Comparison of ENCODE assay signal across 10 cellular contexts in the genomic region with DNA sequence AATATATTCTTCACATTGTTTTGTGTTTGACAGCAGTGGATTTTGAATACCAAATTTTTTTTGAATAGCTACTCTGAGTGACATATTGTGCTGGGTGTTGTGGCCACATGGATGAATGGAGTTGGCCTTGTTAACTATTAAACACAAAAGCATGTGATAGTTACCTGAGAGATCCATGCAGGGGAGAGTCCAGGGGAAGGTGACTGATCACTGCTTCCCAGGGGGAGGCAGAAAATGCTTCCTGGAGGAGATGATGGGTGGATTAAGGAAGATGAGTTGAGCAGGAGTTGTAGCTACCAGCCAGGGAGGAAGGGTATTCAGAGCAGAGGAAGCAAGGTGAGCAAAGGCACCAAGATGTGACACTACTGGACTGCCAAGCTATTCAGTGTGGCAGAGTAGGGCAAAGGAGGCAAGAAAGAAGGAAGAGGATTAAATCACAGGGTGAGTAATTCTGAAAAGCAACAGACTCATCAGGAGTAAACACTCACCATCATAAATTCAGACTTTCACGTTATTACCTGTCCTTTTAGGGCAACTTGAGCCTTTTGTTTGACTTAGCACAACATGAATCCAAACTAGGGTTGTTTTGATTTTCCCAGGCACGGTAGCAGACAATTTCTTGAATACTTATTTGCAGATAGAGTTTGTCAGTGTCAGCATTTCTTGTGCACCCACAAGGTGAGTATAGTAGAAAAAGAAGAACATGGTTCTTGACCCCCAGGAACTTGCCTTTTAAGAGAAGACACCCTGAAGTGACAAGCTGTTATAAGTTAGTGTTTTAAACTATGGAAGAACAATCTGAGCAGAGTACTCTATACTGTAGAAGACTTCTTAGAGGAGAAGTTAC. TPM values are rescaled to one million over a fixed set of nuclear protein-coding genes. Genes with fewer than 3 reads are reported as not detected.
A peak's percentile ranks its signal among the peaks of the same experiment; 100 is the strongest.
DNase-seq lines count a peak whose midpoint lies in the region; ATAC-seq and TF ChIP-seq lines count a peak whose summit lies in the region.
"Had no signal": no experiment of that assay in that cellular context is flagged by ENCODE, and none has a peak within 500 bp of the region (broad histone marks: within the 10 kb centered on the region; RNA-seq: fewer than 3 reads in every experiment).

No MANE protein-coding gene starts in this region.

- no peak for TF ChIP-seq CTCF in GM23338 (conservative IDR thresholded peaks at IDR 0.05; ENCODE audit: low read depth in 2 of 2)
- TF ChIP-seq CTCF in Panc1 (IDR thresholded peaks at IDR 0.05) = no peak
- no peak for TF ChIP-seq CTCF in neutrophil (IDR thresholded peaks at IDR 0.05)

- H3K27me3 ChIP-seq in GM23338 (ENCODE audit: insufficient read depth) (no peaks in the 10 kb centered on the region), Panc1 (ENCODE audit: control insufficient read depth, insufficient read depth, low read length) (no peaks in the 10 kb centered on the region), neutrophil (no peaks in the 10 kb centered on the region)
- H3K27me3 ChIP-seq: SJCRH30 had no signal

- in situ Hi-C loops in Panc1 (cut with HindIII; ENCODE audit: low pct_unique_long_range_greater_than_20kb, low sequenced_read_pairs) = no loop called here

- H3K9me2 ChIP-seq in GM23338 (ENCODE audit: insufficient read depth) = no peaks in the 10 kb centered on the region

- peaks cover 49% of the 10 kb centered on the region for H3K36me3 Mint-ChIP-seq in GM23338 (ENCODE audit: low read depth)
- peaks cover 53% of the 10 kb centered on the region for H3K36me3 Mint-ChIP-seq in dendritic cell treated with granulocyte-macrophage colony-stimulating factor and Interleukin-4, amounts not matched to agents 40 ng/mL and 50 ng/mL, for 4 days (ENCODE audit: low read depth)

- H3K4me3 Mint-ChIP-seq in GM23338 = no peak overlapping the region
- H3K4me3 Mint-ChIP-seq in dendritic cell treated with granulocyte-macrophage colony-stimulating factor and Interleukin-4, amounts not matched to agents 40 ng/mL and 50 ng/mL, for 4 days = no peak overlapping the region

- peaks cover 57% of the 10 kb centered on the region for H4K20me1 ChIP-seq in GM23338 (replicated peaks; ENCODE audit: insufficient read depth)

- H3K4me1 ChIP-seq in GM23338 (ENCODE audit: insufficient read depth) (peaks cover 37% of the 10 kb centered on the region), Panc1 (ENCODE audit: control insufficient read depth, insufficient read depth, low read length) (peaks cover 16% of the 10 kb centered on the region), neutrophil (ENCODE audit: control insufficient read depth in 1 of 2, insufficient read depth in 1 of 2, low read depth in 1 of 2, low read length in 1 of 2) (peaks cover 49 to 53% of the 10 kb centered on the region in 2 experiments)
- H3K4me1 ChIP-seq: SJCRH30 had no signal

- CTCF ChIA-PET in Panc1 (lab: Charles Lee) = interaction anchor here (1.0 kb wide), 1 partner anchor 68 kb away, joined by 3 read pairs; no protein-coding TSS in a partner anchor

- no peak overlapping the region for H3K4me3 ChIP-seq in GM23338
- H3K4me3 ChIP-seq in Panc1 (ENCODE audit: low read depth in 2 of 2, low read length in 2 of 2) = no peak overlapping the region
- peak overlapping the region; percentile 85 to 90 for H3K4me3 ChIP-seq in neutrophil (ENCODE audit: low read depth in 1 of 2, low read length in 1 of 2)
- H3K4me3 ChIP-seq: SJCRH30 had no signal

- H3K36me3 ChIP-seq in GM23338 (ENCODE audit: insufficient read depth) (peaks cover 39% of the 10 kb centered on the region), Panc1 (ENCODE audit: control insufficient read depth, insufficient read depth, low read length) (peaks cover 17% of the 10 kb centered on the region), neutrophil (peaks cover 44% of the 10 kb centered on the region)

- DNase-seq in GM23338 (ENCODE audit: low spot score) (no peak), Panc1 (ENCODE audit: low read depth, low spot score) (peak; percentile 22), HuH-7.5 (ENCODE audit: low spot score) (no peak), NCI-H1436 (lab: John Stamatoyannopoulos, UW) (no peak)
- DNase-seq: activated CD4-positive, alpha-beta T cell treated with anti-CD3 and anti-CD28 coated beads for 1 hour; NCI-H524; SJCRH30 had no signal

- BruUV-seq in Panc1 (replicated peaks; lab: Mats Ljungman, UMichigan) = no TSS peak

- peaks cover 27% of the 10 kb centered on the region for H3K4me1 Mint-ChIP-seq in GM23338
- peaks cover 49% of the 10 kb centered on the region for H3K4me1 Mint-ChIP-seq in dendritic cell treated with granulocyte-macrophage colony-stimulating factor and Interleukin-4, amounts not matched to agents 40 ng/mL and 50 ng/mL, for 4 days (ENCODE audit: low read depth)

- no peaks in the 10 kb centered on the region for H3K9me3 Mint-ChIP-seq in GM23338
- H3K9me3 Mint-ChIP-seq in dendritic cell treated with granulocyte-macrophage colony-stimulating factor and Interleukin-4, amounts not matched to agents 40 ng/mL and 50 ng/mL, for 4 days = no peaks in the 10 kb centered on the region

- H3K79me2 ChIP-seq in GM23338 (replicated peaks; ENCODE audit: insufficient read depth) = peaks cover 90% of the 10 kb centered on the region

- ATAC-seq in GM23338 (no peak), Panc1 (no peak), HG03342 (IDR thresholded peaks at IDR 0.05; ENCODE audit: unreplicated experiment) (no peak)

- no peak overlapping the region for H3K27ac ChIP-seq in GM23338 (ENCODE audit: low read depth)
- H3K27ac ChIP-seq in Panc1 (ENCODE audit: low read length) = no peak overlapping the region
- peak overlapping the region; percentile 94 for H3K27ac ChIP-seq in neutrophil
- H3K27ac ChIP-seq: SJCRH30 had no signal

- H3K27me3 Mint-ChIP-seq in GM23338 (ENCODE audit: insufficient read depth, low read depth, poor library complexity) = peaks cover 6% of the 10 kb centered on the region
- H3K27me3 Mint-ChIP-seq in dendritic cell treated with granulocyte-macrophage colony-stimulating factor and Interleukin-4, amounts not matched to agents 40 ng/mL and 50 ng/mL, for 4 days = no peaks in the 10 kb centered on the region

- no peak overlapping the region for H2AFZ ChIP-seq in GM23338

- H3K4me2 ChIP-seq in GM23338 = no peak overlapping the region; the same call in 1 of the 2 replicates

- POLR2A ChIA-PET in Panc1 (lab: Charles Lee) = no interaction called here

- no peaks in the 10 kb centered on the region for H3K9me3 ChIP-seq in Panc1 (ENCODE audit: control insufficient read depth, insufficient read depth, low read depth, low read length)
- H3K9me3 ChIP-seq in neutrophil = no peaks in the 10 kb centered on the region
- H3K9me3 ChIP-seq: SJCRH30 had no signal

- H3K27ac Mint-ChIP-seq in GM23338 = peak overlapping the region; percentile 16; the same call in 1 of the 2 replicates
- peak overlapping the region; percentile 2 for H3K27ac Mint-ChIP-seq in dendritic cell treated with granulocyte-macrophage colony-stimulating factor and Interleukin-4, amounts not matched to agents 40 ng/mL and 50 ng/mL, for 4 days

- intact Hi-C loops in Panc1 (cut with micrococcal nuclease; ENCODE audit: unreplicated experiment) = no loop called here
- intact Hi-C loops in dendritic cell treated with granulocyte-macrophage colony-stimulating factor and Interleukin-4, amounts not matched to agents 40 ng/mL and 50 ng/mL, for 4 days (cut with micrococcal nuclease) = no loop called here

- no peaks in the 10 kb centered on the region for H3F3A ChIP-seq in GM23338 (replicated peaks; ENCODE audit: low read depth)

TF ChIP-seq in GM23338, 12 proteins besides CTCF, POLR2A, EP300 and RAD21:
- no peak for TF ChIP-seq EZH2 (IDR thresholded peaks at IDR 0.05; ENCODE audit: low read depth, unreplicated experiment)
- no peak for TF ChIP-seq STAT1 (IDR thresholded peaks at IDR 0.05; ENCODE audit: unreplicated experiment)
- TF ChIP-seq, protein P1, sequence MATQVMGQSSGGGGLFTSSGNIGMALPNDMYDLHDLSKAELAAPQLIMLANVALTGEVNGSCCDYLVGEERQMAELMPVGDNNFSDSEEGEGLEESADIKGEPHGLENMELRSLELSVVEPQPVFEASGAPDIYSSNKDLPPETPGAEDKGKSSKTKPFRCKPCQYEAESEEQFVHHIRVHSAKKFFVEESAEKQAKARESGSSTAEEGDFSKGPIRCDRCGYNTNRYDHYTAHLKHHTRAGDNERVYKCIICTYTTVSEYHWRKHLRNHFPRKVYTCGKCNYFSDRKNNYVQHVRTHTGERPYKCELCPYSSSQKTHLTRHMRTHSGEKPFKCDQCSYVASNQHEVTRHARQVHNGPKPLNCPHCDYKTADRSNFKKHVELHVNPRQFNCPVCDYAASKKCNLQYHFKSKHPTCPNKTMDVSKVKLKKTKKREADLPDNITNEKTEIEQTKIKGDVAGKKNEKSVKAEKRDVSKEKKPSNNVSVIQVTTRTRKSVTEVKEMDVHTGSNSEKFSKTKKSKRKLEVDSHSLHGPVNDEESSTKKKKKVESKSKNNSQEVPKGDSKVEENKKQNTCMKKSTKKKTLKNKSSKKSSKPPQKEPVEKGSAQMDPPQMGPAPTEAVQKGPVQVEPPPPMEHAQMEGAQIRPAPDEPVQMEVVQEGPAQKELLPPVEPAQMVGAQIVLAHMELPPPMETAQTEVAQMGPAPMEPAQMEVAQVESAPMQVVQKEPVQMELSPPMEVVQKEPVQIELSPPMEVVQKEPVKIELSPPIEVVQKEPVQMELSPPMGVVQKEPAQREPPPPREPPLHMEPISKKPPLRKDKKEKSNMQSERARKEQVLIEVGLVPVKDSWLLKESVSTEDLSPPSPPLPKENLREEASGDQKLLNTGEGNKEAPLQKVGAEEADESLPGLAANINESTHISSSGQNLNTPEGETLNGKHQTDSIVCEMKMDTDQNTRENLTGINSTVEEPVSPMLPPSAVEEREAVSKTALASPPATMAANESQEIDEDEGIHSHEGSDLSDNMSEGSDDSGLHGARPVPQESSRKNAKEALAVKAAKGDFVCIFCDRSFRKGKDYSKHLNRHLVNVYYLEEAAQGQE (IDR thresholded peaks at IDR 0.05; ENCODE audit: unreplicated experiment) = no peak
- TF ChIP-seq POLR2AphosphoS5 (IDR thresholded peaks at IDR 0.05; ENCODE audit: low read depth) = no peak
- no peak for TF ChIP-seq ZNF114 (CRISPR knock-in tag; IDR thresholded peaks at IDR 0.05)
- TF ChIP-seq CREB1 (CRISPR knock-in tag; IDR thresholded peaks at IDR 0.05; ENCODE audit: low read depth) = no peak

RNA-seq across cellular contexts. Expression of a gene that starts 4.2 kb away (rescaled TPM):
- total RNA-seq in GM23338 (2014; rRNA removed; shearing (Covaris generic)) = 173 and 199 TPM in 2 replicates
- 173 and 209 TPM in 2 replicates for polyA plus RNA-seq in GM23338 (2016; fragmentation: Nextera tagmentation; extraction: Ambion mirVana)
- 128 TPM for total RNA-seq in Panc1 (2021; ENCODE audit: unreplicated experiment)
- 56.5 TPM for polyA plus RNA-seq in Panc1 (2012; ENCODE audit: insufficient read length)

Comparison
In these comparisons a context has a peak if more than half of its experiments do, and no peak if none do; other contexts are left out.
1. H3K4me3 ChIP-seq: peak in neutrophil (2 of 2); none in GM23338 (single experiment) and Panc1 (0 of 2).